9 cellular contexts compared by ENCODE assay signal in the genomic region with DNA sequence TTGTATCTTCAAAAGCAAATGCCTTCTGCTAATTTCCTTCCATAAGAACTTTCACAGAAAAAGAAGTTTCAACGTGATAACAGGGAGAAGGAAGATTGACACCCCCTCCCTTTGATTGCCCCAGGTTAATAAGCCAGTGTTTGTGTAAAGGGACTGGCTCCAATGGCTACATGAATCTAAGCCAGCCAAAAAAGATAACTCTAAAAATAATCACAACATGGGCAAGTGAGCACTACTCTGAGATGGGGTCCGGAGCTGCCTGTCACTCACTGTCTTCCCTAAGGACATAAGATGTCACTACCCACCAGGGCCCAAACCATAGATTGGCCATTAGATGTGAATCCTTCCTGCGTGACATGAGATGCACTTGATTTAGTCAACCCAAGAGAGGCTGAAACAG. TPM values are rescaled to one million over a fixed set of nuclear protein-coding genes. Genes with fewer than 3 reads are reported as not detected.
"Had no signal": no experiment of that assay in that cellular context is flagged by ENCODE, and none has a peak within 500 bp of the region (broad histone marks: within the 10 kb centered on the region; RNA-seq: fewer than 3 reads in every experiment).

No MANE protein-coding gene starts in this region.

- H3K36me3 Mint-ChIP-seq: IgD-negative memory B cell had no signal

- H3K4me1 Mint-ChIP-seq: IgD-negative memory B cell had no signal

- H3K4me3 ChIP-seq: GM23248, HAP-1 had no signal

- H3K27ac Mint-ChIP-seq: HFFc6, IgD-negative memory B cell had no signal

- H3K4me3 Mint-ChIP-seq: HFFc6, IgD-negative memory B cell had no signal

- FAIRE-seq: HepG2 had no signal

- H3K27ac ChIP-seq: GM23248 had no signal

- H3K4me1 ChIP-seq: HAP-1 had no signal

- H3K9me3 ChIP-seq: HAP-1 had no signal

- ATAC-seq: HCT116, HepG2 had no signal

- DNase-seq: GM23248, GOT3, H7, HFFc6 had no signal

- H3K27me3 Mint-ChIP-seq: IgD-negative memory B cell had no signal

RNA-seq across cellular contexts. Expression of a gene that starts 17.6 kb away (rescaled TPM):
- total RNA-seq: GM23248, HepG2, HT-29 had no signal
- polyA plus RNA-seq: GM23248, HepG2, IgD-negative memory B cell had no signal
